In genomic region chr17:41635121-41636097, GRCh38 we compare ENCODE assay signal across 12 cellular contexts. TPM values are rescaled to one million over a fixed set of nuclear protein-coding genes. Genes with fewer than 3 reads are reported as not detected.
A peak's percentile ranks its signal among the peaks of the same experiment; 100 is the strongest.
DNase-seq lines count a peak whose midpoint lies in the region; TF ChIP-seq lines count a peak whose summit lies in the region.
"Had no signal": no experiment of that assay in that cellular context is flagged by ENCODE, and none has a peak within 500 bp of the region (broad histone marks: within the 10 kb centered on the region; RNA-seq: fewer than 3 reads in every experiment).

No MANE protein-coding gene starts in this region.

- H3K27ac Mint-ChIP-seq in nephron progenitor cell, result peak overlapping the region; percentile 98
- H3K27ac Mint-ChIP-seq: activated CD8-positive, alpha-beta memory T cell treated with anti-CD3 and anti-CD28 coated beads, Interleukin-2, amount 10 ng/mL, durations not matched to agents 7 days and 5 days had no signal

- H3K9me3 ChIP-seq in Peyer's patch (no peaks in the 10 kb centered on the region), fibroblast of lung (ENCODE audit: control insufficient read depth, insufficient read depth, low read depth, low read length) (no peaks in the 10 kb centered on the region)

- H3K9ac ChIP-seq in fibroblast of lung (ENCODE audit: insufficient read depth, low read length), result no peak overlapping the region

- no peaks in the 10 kb centered on the region for H3K36me3 Mint-ChIP-seq in nephron progenitor cell (ENCODE audit: low read depth)
- H3K36me3 Mint-ChIP-seq: activated CD8-positive, alpha-beta memory T cell treated with anti-CD3 and anti-CD28 coated beads, Interleukin-2, amount 10 ng/mL, durations not matched to agents 7 days and 5 days had no signal

- peaks cover 25% of the 10 kb centered on the region for H3K4me1 Mint-ChIP-seq in nephron progenitor cell
- H3K4me1 Mint-ChIP-seq: activated CD8-positive, alpha-beta memory T cell treated with anti-CD3 and anti-CD28 coated beads, Interleukin-2, amount 10 ng/mL, durations not matched to agents 7 days and 5 days had no signal

- H3K4me1 ChIP-seq in Peyer's patch, result peaks cover 0 to 24% (median 1%) of the 10 kb centered on the region in 4 donors
- no peaks in the 10 kb centered on the region for H3K4me1 ChIP-seq in fibroblast of lung (ENCODE audit: control insufficient read depth, extremely low read depth, insufficient read depth, low read length)

- TF ChIP-seq CTCF in Peyer's patch (IDR thresholded peaks at IDR 0.05), result no peak
- TF ChIP-seq CTCF in fibroblast of lung (conservative IDR thresholded peaks at IDR 0.05 in 1 of 2, IDR thresholded peaks at IDR 0.05 in 1 of 2; ENCODE audit: low read depth in 1 of 2, low read length in 2 of 2), result no peak
- no peak for TF ChIP-seq CTCF in nephron progenitor cell (IDR thresholded peaks at IDR 0.05)

- H3K4me3 Mint-ChIP-seq in nephron progenitor cell, result no peak overlapping the region
- H3K4me3 Mint-ChIP-seq: activated CD8-positive, alpha-beta memory T cell treated with anti-CD3 and anti-CD28 coated beads, Interleukin-2, amount 10 ng/mL, durations not matched to agents 7 days and 5 days had no signal

- H3K79me2 ChIP-seq in fibroblast of lung (ENCODE audit: control insufficient read depth, insufficient read depth, low read length), result no peaks in the 10 kb centered on the region

- H3K36me3 ChIP-seq in Peyer's patch (no peaks in the 10 kb centered on the region), fibroblast of lung (ENCODE audit: control insufficient read depth, insufficient read depth, low read length) (no peaks in the 10 kb centered on the region)
- H3K36me3 ChIP-seq: MG63 had no signal

- no peaks in the 10 kb centered on the region for H3K27me3 ChIP-seq in Peyer's patch
- H3K27me3 ChIP-seq in fibroblast of lung (ENCODE audit: control insufficient read depth, insufficient read depth, low read length), result peaks cover 4% of the 10 kb centered on the region
- H3K27me3 ChIP-seq: MG63 had no signal

- peak overlapping the region; percentile 25 for H3K4me2 ChIP-seq in fibroblast of lung (ENCODE audit: extremely low read depth, insufficient read depth, low read length)

- peaks cover 7% of the 10 kb centered on the region for H3K27me3 Mint-ChIP-seq in nephron progenitor cell (ENCODE audit: low read depth, poor library complexity)
- H3K27me3 Mint-ChIP-seq: activated CD8-positive, alpha-beta memory T cell treated with anti-CD3 and anti-CD28 coated beads, Interleukin-2, amount 10 ng/mL, durations not matched to agents 7 days and 5 days had no signal

- no peaks in the 10 kb centered on the region for H3K9me3 Mint-ChIP-seq in nephron progenitor cell

- no peaks in the 10 kb centered on the region for H4K20me1 ChIP-seq in fibroblast of lung (ENCODE audit: control insufficient read depth, extremely low read depth, insufficient read depth, low read length)

- H2AFZ ChIP-seq in fibroblast of lung (ENCODE audit: low read length), result peak overlapping the region; percentile 73

- H3K4me3 ChIP-seq in Peyer's patch (no peak overlapping the region), fibroblast of lung (replicated peaks in 1 of 4; ENCODE audit: control extremely low read depth in 1 of 4, insufficient read depth in 1 of 4, low read depth in 3 of 4, low read length in 4 of 4) (no peak overlapping the region)
- H3K4me3 ChIP-seq: MG63 had no signal

- H3K27ac ChIP-seq in Peyer's patch (peak overlapping the region in 2 of 4 donors; percentile 15 to 28), fibroblast of lung (ENCODE audit: insufficient read depth, low read length) (no peak overlapping the region)

- DNase-seq in AG20443 (ENCODE audit: low spot score), result peak; percentile 33
- peak in 2 of 3 donors; percentile 57 to 71 for DNase-seq in Peyer's patch
- DNase-seq in fibroblast of lung (ENCODE audit: low read depth in 2 of 2), result no peak
- DNase-seq in nephron progenitor cell, result no peak
- DNase-seq in DMS79 (lab: John Stamatoyannopoulos, UW), result no peak
- no peak for DNase-seq in UCSD-AML1 (lab: John Stamatoyannopoulos, UW; ENCODE audit: unreplicated experiment)
- DNase-seq in T1000 (lab: John Stamatoyannopoulos, UW), result no peak
- no peak for DNase-seq in activated naive CD4-positive, alpha-beta T cell treated with anti-CD3 and anti-CD28 coated beads, Interleukin-2, amount 50 U/mL, for 16 hours
- DNase-seq: activated CD8-positive, alpha-beta memory T cell treated with anti-CD3 and anti-CD28 coated beads, Interleukin-2, amount 10 ng/mL, durations not matched to agents 7 days and 5 days; MG63; NCI-H774 had no signal

- TF ChIP-seq POLR2A in Peyer's patch (IDR thresholded peaks at IDR 0.05), result no peak

RNA-seq across cellular contexts. Expression of gene KRT17, which starts 11.0 kb away (rescaled TPM):
- total RNA-seq in Peyer's patch, result 1 to 10 TPM in 1 of 4 donors, not detected in 3; 2.7 TPM
- total RNA-seq in fibroblast of lung, result 0.26 and 0.50 TPM in 2 replicates
- polyA plus RNA-seq in fibroblast of lung, result 0.89 and 0.90 TPM in 2 replicates
- 0.35 and 0.43 TPM in 2 replicates for polyA plus RNA-seq in fibroblast of lung (2012)
- polyA minus RNA-seq in fibroblast of lung (ENCODE audit: low replicate concordance), result 0.44 TPM in 1 of 2 replicates, not detected in the other
- total RNA-seq: T-helper 2 cell treated with Interferon-gamma antibody and Interleukin-4, amounts not matched to agents 100 ng/mL and 5 ng/mL, for 36 hours had no signal

RNA-seq across cellular contexts. Expression of gene KRT16, which starts 22.8 kb away (rescaled TPM):
- total RNA-seq in Peyer's patch (not detected), fibroblast of lung (not detected in 2 replicates)
- polyA plus RNA-seq in fibroblast of lung, result 0.05 and 0.09 TPM in 2 replicates
- polyA plus RNA-seq in fibroblast of lung (2012), result not detected in 2 replicates
- polyA minus RNA-seq in fibroblast of lung (ENCODE audit: low replicate concordance), result not detected in 2 replicates
- total RNA-seq: activated CD8-positive, alpha-beta memory T cell treated with anti-CD3 and anti-CD28 coated beads, Interleukin-2, amount 10 ng/mL, durations not matched to agents 7 days and 5 days; T-helper 2 cell treated with Interferon-gamma antibody and Interleukin-4, amounts not matched to agents 100 ng/mL and 5 ng/mL, for 36 hours had no signal

RNA-seq across cellular contexts. Expression of gene KRT14, which starts 48.7 kb away (rescaled TPM):
- total RNA-seq in Peyer's patch, result 1 to 10 TPM; 3.4 to 8.9 (median 6.3) TPM
- not detected in 2 replicates for total RNA-seq in fibroblast of lung
- 0.62 and 0.94 TPM in 2 replicates for polyA plus RNA-seq in fibroblast of lung
- 0.14 and 0.15 TPM in 2 replicates for polyA plus RNA-seq in fibroblast of lung (2012)
- polyA minus RNA-seq in fibroblast of lung (ENCODE audit: low replicate concordance), result 0.33 TPM in 1 of 2 replicates, not detected in the other
- total RNA-seq: activated CD8-positive, alpha-beta memory T cell treated with anti-CD3 and anti-CD28 coated beads, Interleukin-2, amount 10 ng/mL, durations not matched to agents 7 days and 5 days; T-helper 2 cell treated with Interferon-gamma antibody and Interleukin-4, amounts not matched to agents 100 ng/mL and 5 ng/mL, for 36 hours had no signal

RNA-seq across cellular contexts. Expression of gene EIF1, which starts 53.3 kb away (rescaled TPM):
- total RNA-seq in Peyer's patch (100 to 1,000 TPM; 123 to 226 (median 188) TPM), fibroblast of lung (112 and 145 TPM in 2 replicates)
- 225 and 256 TPM in 2 replicates for polyA plus RNA-seq in fibroblast of lung
- polyA plus RNA-seq in fibroblast of lung (2012), result 864 and 925 TPM in 2 replicates
- 166 and 208 TPM in 2 replicates for polyA minus RNA-seq in fibroblast of lung (ENCODE audit: low replicate concordance)

Comparison
In these comparisons a context has a peak if more than half of its experiments do, and no peak if none do; other contexts are left out.
1. DNase-seq: peak in AG20443 (single experiment) and Peyer's patch (2 of 3); none in fibroblast of lung (0 of 2), nephron progenitor cell (single experiment), DMS79 (single experiment), UCSD-AML1 (single experiment), T1000 (single experiment) and activated naive CD4-positive, alpha-beta T cell treated with anti-CD3 and anti-CD28 coated beads, Interleukin-2, amount 50 U/mL, for 16 hours (single experiment).